ENCODE assay signal across 5 cellular contexts in genomic region chr16:28691722-28692121, GRCh38. TPM values are rescaled to one million over a fixed set of nuclear protein-coding genes. Genes with fewer than 3 reads are reported as not detected.
"Had no signal": no experiment of that assay in that cellular context is flagged by ENCODE, and none has a peak within 500 bp of the region (broad histone marks: within the 10 kb centered on the region; RNA-seq: fewer than 3 reads in every experiment).

No MANE protein-coding gene starts in this region.

RNA-seq across cellular contexts. Expression of gene NPIPB8, which starts 53.9 kb away (rescaled TPM):
- total RNA-seq: K562, M059J, SJCRH30, SK-MEL-5 had no signal

RNA-seq across cellular contexts. Expression of gene NPIPB9, which starts 59.9 kb away (rescaled TPM):
- total RNA-seq: M059J, PC-3 had no signal
